Comparison of ENCODE assay signal across 9 cellular contexts in the genomic region with DNA sequence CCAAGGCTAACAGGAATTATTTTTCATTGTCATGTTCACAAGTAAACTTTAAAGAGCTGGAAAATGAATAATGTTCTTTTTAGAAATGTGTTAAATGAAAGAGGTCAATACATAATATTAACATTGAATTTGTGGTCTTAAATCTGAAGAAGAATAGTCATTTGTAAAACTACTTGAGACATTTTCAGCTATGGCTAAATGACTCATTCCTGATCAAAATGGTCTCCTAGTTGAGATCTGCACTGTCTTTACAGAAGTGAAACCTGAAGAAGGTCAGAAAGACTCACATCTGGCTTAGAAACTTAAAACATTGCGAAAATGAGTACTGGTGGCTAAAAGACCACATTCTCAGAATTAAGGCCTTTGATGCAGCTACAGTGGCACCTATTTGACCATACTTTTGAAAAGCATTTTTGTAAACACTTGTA. TPM values are rescaled to one million over a fixed set of nuclear protein-coding genes. Genes with fewer than 3 reads are reported as not detected.
DNase-seq lines count a peak whose midpoint lies in the region; ATAC-seq and TF ChIP-seq lines count a peak whose summit lies in the region.
"Had no signal": no experiment of that assay in that cellular context is flagged by ENCODE, and none has a peak within 500 bp of the region (broad histone marks: within the 10 kb centered on the region; RNA-seq: fewer than 3 reads in every experiment).

No MANE protein-coding gene starts in this region.

- peaks cover 76% of the 10 kb centered on the region for H3K4me1 Mint-ChIP-seq in CD14-positive monocyte

- ATAC-seq in GM19397 (IDR thresholded peaks at IDR 0.05; ENCODE audit: unreplicated experiment), result peak; percentile 87
- peak; percentile 93 for ATAC-seq in HG03354 (IDR thresholded peaks at IDR 0.05; ENCODE audit: poor library complexity, severe bottlenecking, unreplicated experiment)
- no peak for ATAC-seq in gastrocnemius medialis

- H3K9me3 Mint-ChIP-seq in CD14-positive monocyte, result peaks cover 0 to 10% (median 0%) of the 10 kb centered on the region in 7 donors

- peaks cover 73 to 76% of the 10 kb centered on the region in 2 donors for H3K36me3 Mint-ChIP-seq in CD14-positive monocyte

- H3K36me3 ChIP-seq in adipocyte (ENCODE audit: control insufficient read depth, insufficient read depth, low read length, severe bottlenecking) (no peaks in the 10 kb centered on the region), gastrocnemius medialis (no peaks in the 10 kb centered on the region)

- in situ Hi-C loops in gastrocnemius medialis (cut with MboI; ENCODE audit: low sequenced_read_pairs in 4 of 4), result no loop called here

- TF ChIP-seq CTCF in CD14-positive monocyte (IDR thresholded peaks at IDR 0.05) (no peak), gastrocnemius medialis (IDR thresholded peaks at IDR 0.05 in 4 of 5, conservative IDR thresholded peaks at IDR 0.05 in 1 of 5) (no peak)

- H3K27me3 Mint-ChIP-seq in CD14-positive monocyte (ENCODE audit: low read depth in 3 of 3), result no peaks in the 10 kb centered on the region

- peak overlapping the region; percentile 60 to 76 for H3K4me3 Mint-ChIP-seq in CD14-positive monocyte

- H3K4me1 ChIP-seq in adipocyte (ENCODE audit: control insufficient read depth, insufficient read depth, low read length), result no peaks in the 10 kb centered on the region
- H3K4me1 ChIP-seq in gastrocnemius medialis, result no peaks in the 10 kb centered on the region
- H3K4me1 ChIP-seq: parathyroid adenoma had no signal

- TF ChIP-seq POLR2A in gastrocnemius medialis (IDR thresholded peaks at IDR 0.05), result no peak

- H3K4me3 ChIP-seq in adipocyte (ENCODE audit: low read length) (no peak overlapping the region), gastrocnemius medialis (no peak overlapping the region)

- H3K9me3 ChIP-seq in adipocyte (ENCODE audit: control insufficient read depth, low read length) (no peaks in the 10 kb centered on the region), gastrocnemius medialis (no peaks in the 10 kb centered on the region)

- intact Hi-C loops in CD14-positive monocyte (cut with micrococcal nuclease), result loop anchor here in 1 of 2 donors (5.0 kb wide), 2 partner anchors 94 to 296 kb away; a partner anchor contains a TSS
- intact Hi-C loops in gastrocnemius medialis (cut with DNase I; ENCODE audit: low total_unique reads), result no loop called here

- H3K27me3 ChIP-seq in adipocyte (replicated peaks; ENCODE audit: control insufficient read depth, insufficient read depth, low read length) (peaks cover 4% of the 10 kb centered on the region), gastrocnemius medialis (no peaks in the 10 kb centered on the region)

- no peak overlapping the region for H3K27ac ChIP-seq in gastrocnemius medialis
- H3K27ac ChIP-seq: parathyroid adenoma had no signal

- peak overlapping the region; percentile 88 to 98 (median 92) for H3K27ac Mint-ChIP-seq in CD14-positive monocyte

- H3K9ac ChIP-seq in adipocyte (ENCODE audit: low read length), result no peak overlapping the region
- H3K9ac ChIP-seq: parathyroid adenoma had no signal

- no peak for DNase-seq in CD14-positive monocyte (ENCODE audit: low spot score)
- peak; percentile 36 for DNase-seq in adipocyte (ENCODE audit: low read depth)
- no peak for DNase-seq in gastrocnemius medialis
- DNase-seq in NCI-H1092 treated with DMSO at 0.1 percent for 48 hours (lab: John Stamatoyannopoulos, UW), result no peak
- no peak for DNase-seq in stimulated activated CD4-positive, alpha-beta T cell treated with anti-CD3 and anti-CD28 coated beads, Interleukin-4, amount 100 ng/mL, for 24 hours
- no peak for DNase-seq in COLO829 (ENCODE audit: low spot score)

RNA-seq across cellular contexts. Expression of a gene that starts 5.9 kb away (rescaled TPM):
- 10 to 100 TPM; 20.7 to 31.2 TPM for polyA plus RNA-seq in CD14-positive monocyte
- 1 to 10 TPM in 1 of 4 donors, under 1 TPM in 3; 0.51 to 1.4 (median 0.83) TPM for total RNA-seq in gastrocnemius medialis

Comparison
In these comparisons a context has a peak if more than half of its experiments do, and no peak if none do; other contexts are left out.
1. ATAC-seq: peak in GM19397 (single experiment) and HG03354 (single experiment); none in gastrocnemius medialis (0 of 2).